29 cellular contexts compared by ENCODE assay signal in the genomic region with DNA sequence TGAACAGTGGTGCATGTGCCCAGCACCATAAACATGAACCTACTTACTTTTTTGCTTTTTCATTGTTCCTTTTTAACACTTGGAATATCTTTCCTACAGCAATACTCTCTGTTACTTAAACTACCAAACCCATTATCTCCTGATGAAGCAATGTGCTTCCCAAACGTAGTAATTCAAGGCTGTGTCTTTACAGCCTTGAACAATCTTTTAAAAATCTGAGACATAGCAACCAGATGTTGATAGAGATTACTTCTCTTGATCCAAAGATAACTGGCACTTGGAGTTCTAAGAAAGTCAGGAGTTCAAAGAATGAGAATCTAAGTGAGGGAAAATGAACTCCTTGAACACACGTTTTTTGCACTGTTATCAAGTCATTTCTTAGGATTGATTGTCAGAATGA. TPM values are rescaled to one million over a fixed set of nuclear protein-coding genes. Genes with fewer than 3 reads are reported as not detected.
"Had no signal": no experiment of that assay in that cellular context is flagged by ENCODE, and none has a peak within 500 bp of the region (broad histone marks: within the 10 kb centered on the region; RNA-seq: fewer than 3 reads in every experiment).

No MANE protein-coding gene starts in this region.

- H3K4me3 ChIP-seq: body of pancreas, breast epithelium had no signal

- ATAC-seq: activated CD8-positive, alpha-beta T cell treated with anti-CD3 and anti-CD28 coated beads for 36 hours; activated T-cell treated with anti-CD3 and anti-CD28 coated beads, Interleukin-2, amount 50 U/mL, for 72 hours; activated T-helper 17 cell treated with anti-CD3 and anti-CD28 coated beads, Interleukin-2, amount 50 U/mL, for 72 hours; body of pancreas; PC-3 had no signal

- H3K9me3 ChIP-seq: body of pancreas, breast epithelium had no signal

- H3K4me1 ChIP-seq: breast epithelium had no signal

- H3K27ac ChIP-seq: body of pancreas, breast epithelium had no signal

- H3K27me3 ChIP-seq: body of pancreas, breast epithelium had no signal

- H3K36me3 ChIP-seq: breast epithelium had no signal

- DNase-seq: activated CD4-positive, alpha-beta T cell treated with anti-CD3 and anti-CD28 coated beads, Interleukin-2, amount 10 ng/mL, durations not matched to agents 24 days and 14 days; activated CD4-positive, alpha-beta T cell treated with anti-CD3 and anti-CD28 coated beads, Interleukin-2, amount 50 U/mL, for 4 hours; activated CD8-positive, alpha-beta T cell treated with anti-CD3 and anti-CD28 coated beads for 36 hours; activated effector memory CD4-positive, alpha-beta T cell treated with anti-CD3 and anti-CD28 coated beads, Interleukin-2, amount 50 U/mL, for 16 hours; activated naive CD4-positive, alpha-beta T cell; activated naive CD4-positive, alpha-beta T cell treated with anti-CD3 and anti-CD28 coated beads, Interleukin-2, amount 50 U/mL, for 16 hours; activated naive CD8-positive, alpha-beta T cell treated with anti-CD3 and anti-CD28 coated beads for 36 hours; activated T-cell treated with anti-CD3 and anti-CD28 coated beads, Interleukin-2, amount 50 U/mL, for 1 hour; activated T-cell treated with anti-CD3 and anti-CD28 coated beads, Interleukin-2, amount 50 U/mL, for 72 hours; body of pancreas; Karpas-422; KBM-7; NCI-H1105; NCI-H1417 treated with DMSO at 0.1 percent for 48 hours; NCI-H1930; NCI-H2081 treated with DMSO at 0.1 percent for 48 hours; NCI-H226; NCI-H446 treated with DMSO at 0.1 percent for 48 hours; NCI-H526; NCI-H748 treated with DMSO at 0.1 percent for 48 hours; NK-92 treated with Interleukin-12 subunit alpha and Interleukin-12 subunit beta, amount 100 ng/mL, for 24 hours; PC-3; Right ventricle myocardium superior; SW 1271; T-helper 1 cell; T-helper 2 cell; T-helper 9 cell had no signal

RNA-seq across cellular contexts. Expression of a gene that starts 40.4 kb away (rescaled TPM):
- total RNA-seq: activated CD4-positive, alpha-beta T cell treated with anti-CD3 and anti-CD28 coated beads, Interleukin-2, amount 10 ng/mL, durations not matched to agents 24 days and 14 days; activated T-cell treated with anti-CD3 and anti-CD28 coated beads, Interleukin-2, amount 50 U/mL, for 72 hours; activated T-helper 17 cell treated with anti-CD3 and anti-CD28 coated beads, Interleukin-2, amount 50 U/mL, for 72 hours had no signal
